In the genomic region with DNA sequence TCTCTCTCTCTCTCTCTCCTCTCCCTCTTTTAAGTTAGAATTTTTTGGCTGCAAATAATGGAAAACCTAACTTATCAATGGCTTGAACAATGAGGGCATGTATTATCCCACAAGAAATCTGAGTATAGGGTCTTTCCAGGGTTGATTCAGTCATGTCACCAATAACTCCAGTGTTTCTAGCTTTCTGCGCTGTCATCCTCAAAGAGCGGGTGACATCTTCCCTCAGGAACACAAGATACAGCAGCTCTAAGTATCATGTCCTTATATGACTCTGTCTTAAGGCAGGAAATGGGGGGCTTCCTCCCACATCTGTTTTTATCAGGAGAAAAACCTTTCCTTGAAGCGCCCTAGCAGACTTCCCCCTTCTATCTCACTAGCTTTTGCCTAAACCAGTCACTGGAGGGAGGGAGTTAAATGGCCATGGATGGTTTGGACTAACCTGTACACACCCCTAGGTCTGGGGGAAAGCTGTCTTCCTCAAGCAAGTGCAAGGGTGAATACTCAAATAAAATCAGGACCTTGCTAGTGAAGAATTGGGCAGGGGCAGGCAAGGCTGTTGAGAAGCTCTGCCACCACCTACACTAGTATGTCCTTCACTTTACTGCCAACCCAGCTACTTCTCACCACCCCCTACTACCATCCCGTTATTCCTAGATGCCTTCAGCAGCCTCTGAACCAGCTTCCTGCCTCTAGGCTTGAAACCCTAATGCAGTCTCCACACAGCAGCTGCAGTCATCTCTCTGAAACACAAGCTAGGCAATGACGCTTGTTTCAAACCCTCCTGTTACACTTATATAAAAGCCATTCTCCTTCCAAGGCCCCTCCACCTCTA, we compare ENCODE assay signal across 24 cellular contexts. TPM values are rescaled to one million over a fixed set of nuclear protein-coding genes. Genes with fewer than 3 reads are reported as not detected.
DNase-seq lines count a peak whose midpoint lies in the region; ATAC-seq, FAIRE-seq and TF ChIP-seq lines count a peak whose summit lies in the region.
"Had no signal": no experiment of that assay in that cellular context is flagged by ENCODE, and none has a peak within 500 bp of the region (broad histone marks: within the 10 kb centered on the region; RNA-seq: fewer than 3 reads in every experiment).

No MANE protein-coding gene starts in this region.

- no peak overlapping the region for H3K27ac Mint-ChIP-seq in activated naive CD8-positive, alpha-beta T cell treated with anti-CD3 and anti-CD28 coated beads, Interleukin-2, amount 50 U/mL, for 24 hours
- H3K27ac Mint-ChIP-seq in activated naive CD8-positive, alpha-beta T cell treated with anti-CD3 and anti-CD28 coated beads for 36 hours, result no peak overlapping the region
- peak overlapping the region; percentile 9 for H3K27ac Mint-ChIP-seq in type B pancreatic cell
- H3K27ac Mint-ChIP-seq: CD8-positive, alpha-beta T cell had no signal

- WGBS in K562 (ENCODE audit: insufficient coverage, low coverage, missing lambda C conversion rate), result 36% methylated on average over 5 of the region's 5 CpGs
- 43 to 51% methylated on average over 5 of the region's 5 CpGs for WGBS in heart right ventricle, 2 donors

- no TSS peak for BruUV-seq in K562 (replicated peaks; lab: Mats Ljungman, UMichigan)

- POLR2A ChIA-PET in K562 (lab: Yijun Ruan, JAX), result interaction anchor here (0.7 to 3.3 kb wide), 7 partner anchors 9 to 43 kb away, joined by 3 to 22 read pairs (median 6); a partner anchor contains a TSS

- peak; percentile 32 for FAIRE-seq in K562 (lab: Jason Lieb, UNC)
- FAIRE-seq: A204.1 had no signal

- no peak for TF ChIP-seq RAD21 in K562 (CRISPR knock-in tag; conservative IDR thresholded peaks at IDR 0.05 in 1 of 2, IDR thresholded peaks at IDR 0.05 in 1 of 2)

- H4K20me1 ChIP-seq in K562 (replicated peaks; ENCODE audit: control insufficient read depth, insufficient read depth, low read length), result no peaks in the 10 kb centered on the region

- peaks cover 11% of the 10 kb centered on the region for H3K4me1 Mint-ChIP-seq in activated naive CD8-positive, alpha-beta T cell treated with anti-CD3 and anti-CD28 coated beads, Interleukin-2, amount 50 U/mL, for 24 hours
- H3K4me1 Mint-ChIP-seq in activated naive CD8-positive, alpha-beta T cell treated with anti-CD3 and anti-CD28 coated beads for 36 hours, result peaks cover 5% of the 10 kb centered on the region
- H3K4me1 Mint-ChIP-seq in type B pancreatic cell (ENCODE audit: unreplicated experiment), result no peaks in the 10 kb centered on the region

- no peak for TF ChIP-seq POLR2A in K562 (conservative IDR thresholded peaks at IDR 0.05)
- TF ChIP-seq POLR2A in Peyer's patch (IDR thresholded peaks at IDR 0.05), result no peak

- H3K9me3 ChIP-seq in K562 (replicated peaks; ENCODE audit: control insufficient read depth, insufficient read depth, low read depth, low read length) (no peaks in the 10 kb centered on the region), left lung (no peaks in the 10 kb centered on the region), Peyer's patch (no peaks in the 10 kb centered on the region), heart right ventricle (no peaks in the 10 kb centered on the region)
- H3K9me3 ChIP-seq: BE2C, SJCRH30 had no signal

- H2AFZ ChIP-seq in K562 (ENCODE audit: low read depth, low read length), result peak overlapping the region; percentile 77
- H2AFZ ChIP-seq: GM23248, PC-9 had no signal

- H3K4me1 ChIP-seq in K562 (replicated peaks in 1 of 2; ENCODE audit: control insufficient read depth in 2 of 2, insufficient read depth in 2 of 2, low read length in 2 of 2) (peaks cover 4 to 21% of the 10 kb centered on the region in 2 experiments; a peak in 3 of 5 replicates), left lung (no peaks in the 10 kb centered on the region), Peyer's patch (no peaks in the 10 kb centered on the region), heart right ventricle (no peaks in the 10 kb centered on the region)

- peak; percentile 28; the same call in 1 of the 2 replicates for TF ChIP-seq EP300 in K562 (IDR thresholded peaks at IDR 0.05; ENCODE audit: low read length)

- CTCF ChIA-PET in K562 (lab: Yijun Ruan, JAX; ENCODE audit: low intra/inter-chr PET ratio), result no interaction called here

- no peaks in the 10 kb centered on the region for H3K79me2 ChIP-seq in K562 (ENCODE audit: control insufficient read depth, insufficient read depth, low read length)

- DNase-seq in activated naive CD8-positive, alpha-beta T cell treated with anti-CD3 and anti-CD28 coated beads, Interleukin-2, amount 50 U/mL, for 24 hours, result no peak
- no peak for DNase-seq in activated naive CD8-positive, alpha-beta T cell treated with anti-CD3 and anti-CD28 coated beads for 36 hours
- DNase-seq in OCI-M1 (lab: John Stamatoyannopoulos, UW) (peak; percentile 36), K562 (ENCODE audit: extremely low read depth in 1 of 4, low spot score in 3 of 4) (peak in 2 of 4 experiments; percentile 16 to 41), type B pancreatic cell (ENCODE audit: extremely low spot score, unreplicated experiment) (no peak), left lung (no peak), Peyer's patch (no peak), heart right ventricle (no peak)
- DNase-seq: BE2C; Calu3; CD8-positive, alpha-beta T cell; GF-D8; GM23248; HCEC 1CT; NCI-H1417 treated with DMSO at 0.1 percent for 48 hours; NCI-H187 treated with DMSO at 0.1 percent for 48 hours; NCI-H226; NCI-H524; NCI-H82 had no signal

- no peaks in the 10 kb centered on the region for H3K36me3 Mint-ChIP-seq in activated naive CD8-positive, alpha-beta T cell treated with anti-CD3 and anti-CD28 coated beads, Interleukin-2, amount 50 U/mL, for 24 hours (ENCODE audit: low read depth)
- no peaks in the 10 kb centered on the region for H3K36me3 Mint-ChIP-seq in activated naive CD8-positive, alpha-beta T cell treated with anti-CD3 and anti-CD28 coated beads for 36 hours
- no peaks in the 10 kb centered on the region for H3K36me3 Mint-ChIP-seq in type B pancreatic cell
- H3K36me3 Mint-ChIP-seq: CD8-positive, alpha-beta T cell had no signal

- in situ Hi-C loops in K562 (cut with MboI), result no loop called here

- H3K4me3 ChIP-seq in K562 (no peak overlapping the region), left lung (no peak overlapping the region), Peyer's patch (no peak overlapping the region), heart right ventricle (no peak overlapping the region)
- H3K4me3 ChIP-seq: GM23248, PC-9, SJCRH30 had no signal

- H3K27me3 ChIP-seq in K562 (ENCODE audit: control insufficient read depth in 2 of 2, insufficient read depth in 2 of 2, low read length in 2 of 2) (no peaks in the 10 kb centered on the region), left lung (peaks cover 0 to 36% of the 10 kb centered on the region in 2 donors), Peyer's patch (no peaks in the 10 kb centered on the region), heart right ventricle (peaks cover 0 to 29% (median 10%) of the 10 kb centered on the region in 7 donors)
- H3K27me3 ChIP-seq: SJCRH30 had no signal

- no peak overlapping the region for H3K4me3 Mint-ChIP-seq in activated naive CD8-positive, alpha-beta T cell treated with anti-CD3 and anti-CD28 coated beads, Interleukin-2, amount 50 U/mL, for 24 hours
- H3K4me3 Mint-ChIP-seq in activated naive CD8-positive, alpha-beta T cell treated with anti-CD3 and anti-CD28 coated beads for 36 hours, result no peak overlapping the region
- H3K4me3 Mint-ChIP-seq in type B pancreatic cell, result no peak overlapping the region
- H3K4me3 Mint-ChIP-seq: CD8-positive, alpha-beta T cell had no signal

- H3K27ac ChIP-seq in K562 (ENCODE audit: extremely low read depth, low read depth, low read length) (peak overlapping the region; percentile 56), left lung (no peak overlapping the region), Peyer's patch (no peak overlapping the region), heart right ventricle (no peak overlapping the region)
- H3K27ac ChIP-seq: GM23248, KMS-11, PC-9, SJCRH30 had no signal

- H3K4me2 ChIP-seq in K562 (ENCODE audit: insufficient read depth, low read length), result peak overlapping the region; percentile 20; the same call in 1 of the 2 replicates
- H3K4me2 ChIP-seq: KMS-11, PC-9 had no signal

- H3K9me3 Mint-ChIP-seq in activated naive CD8-positive, alpha-beta T cell treated with anti-CD3 and anti-CD28 coated beads, Interleukin-2, amount 50 U/mL, for 24 hours, result no peaks in the 10 kb centered on the region
- no peaks in the 10 kb centered on the region for H3K9me3 Mint-ChIP-seq in activated naive CD8-positive, alpha-beta T cell treated with anti-CD3 and anti-CD28 coated beads for 36 hours
- H3K9me3 Mint-ChIP-seq in type B pancreatic cell, result no peaks in the 10 kb centered on the region
- H3K9me3 Mint-ChIP-seq: CD8-positive, alpha-beta T cell had no signal

- no peaks in the 10 kb centered on the region for H3K9me1 ChIP-seq in K562 (ENCODE audit: control insufficient read depth, insufficient read depth, low read length)

- TF ChIP-seq CTCF in K562 (IDR thresholded peaks at IDR 0.05 in 2 of 3, conservative IDR thresholded peaks at IDR 0.05 in 1 of 3; ENCODE audit: insufficient read depth in 2 of 3, low read depth in 1 of 3, low read length in 3 of 3), result no peak
- no peak for TF ChIP-seq CTCF in type B pancreatic cell (conservative IDR thresholded peaks at IDR 0.05)
- TF ChIP-seq CTCF in left lung (IDR thresholded peaks at IDR 0.05), result no peak
- TF ChIP-seq CTCF in Peyer's patch (IDR thresholded peaks at IDR 0.05), result no peak
- TF ChIP-seq CTCF in heart right ventricle (IDR thresholded peaks at IDR 0.05), result no peak

- intact Hi-C loops in K562 (cut with micrococcal nuclease) (no loop called here), left lung (cut with DNase I) (no loop called here), heart right ventricle (cut with DNase I) (no loop called here)

- peak overlapping the region in 1 of 2 experiments; percentile 36; a peak in 1 of 4 replicates for H3K9ac ChIP-seq in K562 (ENCODE audit: insufficient read depth in 1 of 2, low read depth in 2 of 2, low read length in 2 of 2)
- H3K9ac ChIP-seq: GM23248, KMS-11 had no signal

- H3K36me3 ChIP-seq in K562 (ENCODE audit: control insufficient read depth, insufficient read depth, low read length) (no peaks in the 10 kb centered on the region), left lung (no peaks in the 10 kb centered on the region), Peyer's patch (no peaks in the 10 kb centered on the region), heart right ventricle (no peaks in the 10 kb centered on the region)
- H3K36me3 ChIP-seq: BE2C, SJCRH30 had no signal

- ATAC-seq in activated naive CD8-positive, alpha-beta T cell treated with anti-CD3 and anti-CD28 coated beads, Interleukin-2, amount 50 U/mL, for 24 hours, result peak; percentile 17
- ATAC-seq in K562 (peak; percentile 71), left lung (no peak), heart right ventricle (no peak)
- ATAC-seq: CD8-positive, alpha-beta T cell had no signal

- H3K27me3 Mint-ChIP-seq in activated naive CD8-positive, alpha-beta T cell treated with anti-CD3 and anti-CD28 coated beads, Interleukin-2, amount 50 U/mL, for 24 hours, result peaks cover 1% of the 10 kb centered on the region
- peaks cover 2% of the 10 kb centered on the region for H3K27me3 Mint-ChIP-seq in activated naive CD8-positive, alpha-beta T cell treated with anti-CD3 and anti-CD28 coated beads for 36 hours
- H3K27me3 Mint-ChIP-seq in type B pancreatic cell, result peaks cover 57% of the 10 kb centered on the region

RNA-seq across cellular contexts. Expression of a gene that starts 7.5 kb away (rescaled TPM):
- 100 to 1,000 TPM; 208 to 212 TPM for total RNA-seq in activated naive CD8-positive, alpha-beta T cell treated with anti-CD3 and anti-CD28 coated beads for 36 hours
- 31.2 and 48.4 TPM in 2 replicates for total RNA-seq in K562 (2011; cell fraction: chromatin; rRNA removed; ENCODE audit: low replicate concordance)
- total RNA-seq in K562 (2011; cell fraction: nucleolus; rRNA removed), result 21.7 and 30.7 TPM in 2 replicates
- 25.6 and 26.8 TPM in 2 replicates for total RNA-seq in K562 (2011; cell fraction: nucleoplasm; rRNA removed)
- total RNA-seq in K562 (2014; rRNA removed) (32.8 and 47.0 TPM in 2 replicates), K562 (2014; rRNA removed; fragmentation: Illumina TruSeq; extraction: Trizol) (30.0 and 32.1 TPM in 2 replicates), K562 (2015; rRNA removed; fragmentation: Illumina TruSeq; extraction: Trizol) (25.1 and 26.9 TPM in 2 replicates), K562 (2021) (52.4 and 57.6 TPM in 2 replicates), type B pancreatic cell (ENCODE audit: low replicate concordance) (25.4 and 81.1 TPM in 2 replicates), left lung (10 to 100 TPM; 65.0 to 84.0 TPM), Peyer's patch (100 to 1,000 TPM in 3 of 4 donors, 10 to 100 TPM in 1; 49.5 to 137 (median 129) TPM), heart right ventricle (100 to 1,000 TPM in 7 of 10 donors, 10 to 100 TPM in 3; 76.0 to 245 (median 145) TPM)
- polyA plus RNA-seq in K562 (2011; rRNA removed) (48.6 and 71.9 TPM in 2 replicates), K562 (2014; fragmentation: Illumina TruSeq; extraction: Trizol) (126 and 174 TPM in 2 replicates), K562 (2014; fragmentation: Nextera tagmentation; extraction: Ambion mirVana) (10 to 100 TPM; 31.5 to 60.0 TPM), K562 (2014; rRNA removed) (42.4 and 48.9 TPM in 2 replicates), heart right ventricle (100 to 1,000 TPM in 1 of 2 donors, 10 to 100 TPM in 1; 61.0 to 341 TPM)
- 91.8 and 167 TPM in 2 replicates for polyA plus RNA-seq in K562 (2011; cell fraction: cytosol; rRNA removed)
- polyA plus RNA-seq in K562 (2011; cell fraction: nucleus; rRNA removed), result 89.0 and 90.1 TPM in 2 replicates
- polyA plus RNA-seq in K562 (2012), result 60.3 and 69.5 TPM in 2 replicates
- polyA minus RNA-seq in K562 (2011; rRNA and poly(A)+ RNA removed), result 19.6 and 23.6 TPM in 2 replicates
- polyA minus RNA-seq in K562 (2011; cell fraction: cytosol; rRNA and poly(A)+ RNA removed), result 25.1 and 27.8 TPM in 2 replicates
- 12.7 and 18.3 TPM in 2 replicates for polyA minus RNA-seq in K562 (2011; cell fraction: nucleus; rRNA and poly(A)+ RNA removed)

RNA-seq across cellular contexts. Expression of a gene that starts 8.2 kb away (rescaled TPM):
- total RNA-seq in activated naive CD8-positive, alpha-beta T cell treated with anti-CD3 and anti-CD28 coated beads for 36 hours, result not detected
- total RNA-seq in K562 (2011; cell fraction: chromatin; rRNA removed; ENCODE audit: low replicate concordance), result not detected in 2 replicates
- not detected in 2 replicates for total RNA-seq in K562 (2011; cell fraction: nucleolus; rRNA removed)
- not detected in 2 replicates for total RNA-seq in K562 (2011; cell fraction: nucleoplasm; rRNA removed)
- total RNA-seq in K562 (2014; rRNA removed) (not detected in 2 replicates), K562 (2014; rRNA removed; fragmentation: Illumina TruSeq; extraction: Trizol) (not detected in 2 replicates), K562 (2015; rRNA removed; fragmentation: Illumina TruSeq; extraction: Trizol) (not detected in 2 replicates), K562 (2021) (not detected in 2 replicates), type B pancreatic cell (ENCODE audit: low replicate concordance) (not detected in 2 replicates), left lung (1 to 10 TPM in 1 of 2 donors, not detected in 1; 3.0 TPM), Peyer's patch (not detected), heart right ventricle (not detected)
- polyA plus RNA-seq in K562 (2011; rRNA removed) (not detected in 2 replicates), K562 (2014; fragmentation: Illumina TruSeq; extraction: Trizol) (not detected in 2 replicates), K562 (2014; fragmentation: Nextera tagmentation; extraction: Ambion mirVana) (under 1 TPM in 1 of 2 experiments, not detected in 1; 0.04 TPM), K562 (2014; rRNA removed) (not detected in 2 replicates), heart right ventricle (not detected)
- not detected in 2 replicates for polyA plus RNA-seq in K562 (2011; cell fraction: cytosol; rRNA removed)
- not detected in 2 replicates for polyA plus RNA-seq in K562 (2011; cell fraction: nucleus; rRNA removed)
- polyA plus RNA-seq in K562 (2012), result 0.05 TPM in 1 of 2 replicates, not detected in the other
- polyA minus RNA-seq in K562 (2011; rRNA and poly(A)+ RNA removed), result not detected in 2 replicates
- polyA minus RNA-seq in K562 (2011; cell fraction: cytosol; rRNA and poly(A)+ RNA removed), result not detected in 2 replicates
- not detected in 2 replicates for polyA minus RNA-seq in K562 (2011; cell fraction: nucleus; rRNA and poly(A)+ RNA removed)
- total RNA-seq: Calu3; CD8-positive, alpha-beta T cell; GM23248; M059J; PC-9 had no signal
- polyA plus RNA-seq: GM23248 had no signal

RNA-seq across cellular contexts. Expression of a gene that starts 16.0 kb away (rescaled TPM):
- total RNA-seq in activated naive CD8-positive, alpha-beta T cell treated with anti-CD3 and anti-CD28 coated beads for 36 hours, result 10 to 100 TPM; 27.8 to 30.7 TPM
- total RNA-seq in K562 (2011; cell fraction: chromatin; rRNA removed; ENCODE audit: low replicate concordance), result 42.8 and 94.2 TPM in 2 replicates
- total RNA-seq in K562 (2011; cell fraction: nucleolus; rRNA removed), result 52.6 and 59.7 TPM in 2 replicates
- 43.8 and 46.6 TPM in 2 replicates for total RNA-seq in K562 (2011; cell fraction: nucleoplasm; rRNA removed)
- total RNA-seq in K562 (2014; rRNA removed) (5.4 and 9.9 TPM in 2 replicates), K562 (2014; rRNA removed; fragmentation: Illumina TruSeq; extraction: Trizol) (13.1 and 17.8 TPM in 2 replicates), K562 (2015; rRNA removed; fragmentation: Illumina TruSeq; extraction: Trizol) (16.4 and 16.9 TPM in 2 replicates), K562 (2021) (18.2 and 19.8 TPM in 2 replicates), type B pancreatic cell (ENCODE audit: low replicate concordance) (34.2 and 37.5 TPM in 2 replicates), left lung (10 to 100 TPM; 23.9 to 26.3 TPM), Peyer's patch (10 to 100 TPM; 19.4 to 27.1 (median 24.3) TPM), heart right ventricle (10 to 100 TPM; 14.6 to 23.1 (median 19.7) TPM)
- polyA plus RNA-seq in K562 (2011; rRNA removed) (34.6 and 41.4 TPM in 2 replicates), K562 (2014; fragmentation: Illumina TruSeq; extraction: Trizol) (33.8 and 36.2 TPM in 2 replicates), K562 (2014; fragmentation: Nextera tagmentation; extraction: Ambion mirVana) (10 to 100 TPM in 1 of 2 experiments, 1 to 10 TPM in 1; 5.6 to 12.9 TPM), K562 (2014; rRNA removed) (21.0 and 24.6 TPM in 2 replicates), heart right ventricle (10 to 100 TPM; 12.9 to 26.7 TPM)
- 57.6 and 64.0 TPM in 2 replicates for polyA plus RNA-seq in K562 (2011; cell fraction: cytosol; rRNA removed)
- polyA plus RNA-seq in K562 (2011; cell fraction: nucleus; rRNA removed), result 72.9 and 74.0 TPM in 2 replicates
- polyA plus RNA-seq in K562 (2012), result 17.4 and 29.3 TPM in 2 replicates
- polyA minus RNA-seq in K562 (2011; rRNA and poly(A)+ RNA removed), result 26.1 and 28.4 TPM in 2 replicates
- 12.9 and 18.8 TPM in 2 replicates for polyA minus RNA-seq in K562 (2011; cell fraction: cytosol; rRNA and poly(A)+ RNA removed)
- 40.4 and 52.2 TPM in 2 replicates for polyA minus RNA-seq in K562 (2011; cell fraction: nucleus; rRNA and poly(A)+ RNA removed)

RNA-seq across cellular contexts. Expression of a gene that starts 16.0 kb away (rescaled TPM):
- 1 to 10 TPM; 1.6 to 3.0 TPM for total RNA-seq in activated naive CD8-positive, alpha-beta T cell treated with anti-CD3 and anti-CD28 coated beads for 36 hours
- total RNA-seq in K562 (2011; cell fraction: chromatin; rRNA removed; ENCODE audit: low replicate concordance), result 9.2 and 12.3 TPM in 2 replicates
- total RNA-seq in K562 (2011; cell fraction: nucleolus; rRNA removed), result 6.4 and 8.3 TPM in 2 replicates
- total RNA-seq in K562 (2011; cell fraction: nucleoplasm; rRNA removed), result 4.4 and 8.7 TPM in 2 replicates
- 2.2 and 3.4 TPM in 2 replicates for total RNA-seq in K562 (2014; rRNA removed)
- total RNA-seq in K562 (2014; rRNA removed; fragmentation: Illumina TruSeq; extraction: Trizol), result 2.5 and 2.6 TPM in 2 replicates
- 2.2 and 3.2 TPM in 2 replicates for total RNA-seq in K562 (2015; rRNA removed; fragmentation: Illumina TruSeq; extraction: Trizol)
- total RNA-seq in K562 (2021), result 2.7 and 3.6 TPM in 2 replicates
- 1.8 and 2.9 TPM in 2 replicates for polyA plus RNA-seq in K562 (2011; rRNA removed)
- 1.9 and 2.5 TPM in 2 replicates for polyA plus RNA-seq in K562 (2011; cell fraction: cytosol; rRNA removed)
- polyA plus RNA-seq in K562 (2011; cell fraction: nucleus; rRNA removed), result 4.8 and 4.9 TPM in 2 replicates
- polyA plus RNA-seq in K562 (2012), result 2.2 and 4.1 TPM in 2 replicates
- 2.8 and 4.0 TPM in 2 replicates for polyA plus RNA-seq in K562 (2014; fragmentation: Illumina TruSeq; extraction: Trizol)
- under 1 TPM; 0.42 to 0.59 TPM for polyA plus RNA-seq in K562 (2014; fragmentation: Nextera tagmentation; extraction: Ambion mirVana)
- 2.8 and 4.4 TPM in 2 replicates for polyA plus RNA-seq in K562 (2014; rRNA removed)
- 1.8 and 2.1 TPM in 2 replicates for polyA minus RNA-seq in K562 (2011; rRNA and poly(A)+ RNA removed)
- 0.95 and 1.4 TPM in 2 replicates for polyA minus RNA-seq in K562 (2011; cell fraction: cytosol; rRNA and poly(A)+ RNA removed)
- polyA minus RNA-seq in K562 (2011; cell fraction: nucleus; rRNA and poly(A)+ RNA removed), result 2.7 and 3.6 TPM in 2 replicates
- total RNA-seq in type B pancreatic cell (ENCODE audit: low replicate concordance), result 4.4 and 16.1 TPM in 2 replicates
- 10 to 100 TPM in 1 of 2 donors, 1 to 10 TPM in 1; 9.9 to 11.9 TPM for total RNA-seq in left lung
- total RNA-seq in Peyer's patch, result 1 to 10 TPM in 3 of 4 donors, not detected in 1; 2.7 to 9.5 (median 7.0) TPM
- total RNA-seq in heart right ventricle, result 1 to 10 TPM; 1.6 to 5.2 (median 2.6) TPM
- polyA plus RNA-seq in heart right ventricle, result 1 to 10 TPM; 1.5 to 2.1 TPM

RNA-seq across cellular contexts. Expression of a gene that starts 17.9 kb away (rescaled TPM):
- total RNA-seq in activated naive CD8-positive, alpha-beta T cell treated with anti-CD3 and anti-CD28 coated beads for 36 hours, result 10 to 100 TPM; 43.8 to 47.5 TPM
- 11.1 and 15.9 TPM in 2 replicates for total RNA-seq in K562 (2011; cell fraction: chromatin; rRNA removed; ENCODE audit: low replicate concordance)
- 9.1 and 10.3 TPM in 2 replicates for total RNA-seq in K562 (2011; cell fraction: nucleolus; rRNA removed)
- 7.7 and 9.6 TPM in 2 replicates for total RNA-seq in K562 (2011; cell fraction: nucleoplasm; rRNA removed)
- total RNA-seq in K562 (2014; rRNA removed) (1.6 and 1.7 TPM in 2 replicates), K562 (2014; rRNA removed; fragmentation: Illumina TruSeq; extraction: Trizol) (0.99 and 1.1 TPM in 2 replicates), K562 (2015; rRNA removed; fragmentation: Illumina TruSeq; extraction: Trizol) (1.7 and 2.1 TPM in 2 replicates), K562 (2021) (2.5 and 2.8 TPM in 2 replicates), type B pancreatic cell (ENCODE audit: low replicate concordance) (68.5 and 109 TPM in 2 replicates), left lung (10 to 100 TPM; 54.2 to 97.4 TPM), Peyer's patch (10 to 100 TPM; 34.7 to 69.4 (median 58.3) TPM), heart right ventricle (10 to 100 TPM; 55.6 to 87.6 (median 83.1) TPM)
- polyA plus RNA-seq in K562 (2011; rRNA removed) (2.6 and 8.2 TPM in 2 replicates), K562 (2014; fragmentation: Illumina TruSeq; extraction: Trizol) (1.8 and 2.2 TPM in 2 replicates), K562 (2014; fragmentation: Nextera tagmentation; extraction: Ambion mirVana) (under 1 TPM in 1 of 2 experiments, not detected in 1; 0.08 TPM), K562 (2014; rRNA removed) (3.0 and 3.9 TPM in 2 replicates), heart right ventricle (100 to 1,000 TPM in 1 of 2 donors, 10 to 100 TPM in 1; 76.9 to 148 TPM)
- 3.7 and 7.3 TPM in 2 replicates for polyA plus RNA-seq in K562 (2011; cell fraction: cytosol; rRNA removed)
- 9.3 and 20.5 TPM in 2 replicates for polyA plus RNA-seq in K562 (2011; cell fraction: nucleus; rRNA removed)
- 5.0 and 8.5 TPM in 2 replicates for polyA plus RNA-seq in K562 (2012)
- 2.0 and 4.1 TPM in 2 replicates for polyA minus RNA-seq in K562 (2011; rRNA and poly(A)+ RNA removed)
- polyA minus RNA-seq in K562 (2011; cell fraction: cytosol; rRNA and poly(A)+ RNA removed), result 3.9 and 4.7 TPM in 2 replicates
- 3.4 and 10.0 TPM in 2 replicates for polyA minus RNA-seq in K562 (2011; cell fraction: nucleus; rRNA and poly(A)+ RNA removed)

Comparison
In these comparisons a context has a peak if more than half of its experiments do, and no peak if none do; other contexts are left out.
1. ATAC-seq: peak in activated naive CD8-positive, alpha-beta T cell treated with anti-CD3 and anti-CD28 coated beads, Interleukin-2, amount 50 U/mL, for 24 hours (single experiment) and K562 (single experiment); none in left lung (single experiment) and heart right ventricle (0 of 8).